Comparison of ENCODE assay signal across 37 cellular contexts in the genomic region with DNA sequence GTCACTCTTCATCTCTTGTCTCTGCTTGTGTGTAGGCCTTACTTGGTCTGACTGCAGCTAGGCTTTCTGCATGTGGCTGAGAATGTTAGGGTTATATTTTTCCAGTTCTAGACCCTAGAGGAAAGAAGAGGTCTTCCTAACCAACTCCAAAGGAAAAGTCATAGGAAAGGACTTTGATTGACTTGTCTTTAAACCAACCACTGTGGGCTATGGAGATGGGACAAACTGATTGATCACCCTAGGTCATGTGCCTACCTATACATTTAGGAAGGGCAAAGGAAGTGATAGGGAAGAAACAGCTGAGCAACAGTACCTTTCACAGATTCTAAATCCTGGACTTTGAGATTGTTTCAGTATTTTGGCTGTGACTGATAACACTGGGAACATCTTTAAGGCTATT.
"Had no signal": no experiment of that assay in that cellular context is flagged by ENCODE, and none has a peak within 500 bp of the region (broad histone marks: within the 10 kb centered on the region; RNA-seq: fewer than 3 reads in every experiment).

No MANE protein-coding gene starts in this region.

- H3K36me3 Mint-ChIP-seq: activated naive CD4-positive, alpha-beta T cell treated with anti-CD3 and anti-CD28 coated beads, Interleukin-2, amount 10 ng/mL, durations not matched to agents 7 days and 5 days; activated naive CD4-positive, alpha-beta T cell treated with anti-CD3 and anti-CD28 coated beads, Interleukin-2, amount 50 U/mL, for 24 hours; activated naive CD8-positive, alpha-beta T cell; brain had no signal

- H3K27me3 ChIP-seq: ascending aorta, cardiac muscle cell had no signal

- ATAC-seq: activated CD8-positive, alpha-beta memory T cell treated with anti-CD3 and anti-CD28 coated beads, Interleukin-2, amount 10 ng/mL, durations not matched to agents 7 days and 5 days; activated CD8-positive, alpha-beta T cell treated with anti-CD3 and anti-CD28 coated beads, Interleukin-2, amount 10 ng/mL, durations not matched to agents 7 days and 5 days; activated naive CD8-positive, alpha-beta T cell treated with anti-CD3 and anti-CD28 coated beads, Interleukin-2, amount 50 U/mL, for 24 hours had no signal

- H3K36me3 ChIP-seq: ascending aorta, cardiac muscle cell had no signal

- H3K4me3 Mint-ChIP-seq: activated B cell treated with CpG ODN at 0.5 μM for 24 hours; activated CD4-positive, alpha-beta memory T cell treated with anti-CD3 and anti-CD28 coated beads, Interleukin-2, amount 10 ng/mL, durations not matched to agents 7 days and 5 days; activated CD4-positive, alpha-beta T cell treated with anti-CD3 and anti-CD28 coated beads, Interleukin-2, amount 10 ng/mL, durations not matched to agents 7 days and 5 days; activated CD8-positive, alpha-beta memory T cell treated with anti-CD3 and anti-CD28 coated beads, Interleukin-2, amount 10 ng/mL, durations not matched to agents 7 days and 5 days; activated CD8-positive, alpha-beta T cell treated with anti-CD3 and anti-CD28 coated beads, Interleukin-2, amount 10 ng/mL, durations not matched to agents 7 days and 5 days; activated naive CD4-positive, alpha-beta T cell treated with anti-CD3 and anti-CD28 coated beads, Interleukin-2, amount 10 ng/mL, durations not matched to agents 7 days and 5 days; activated naive CD4-positive, alpha-beta T cell treated with anti-CD3 and anti-CD28 coated beads, Interleukin-2, amount 50 U/mL, for 24 hours; activated naive CD8-positive, alpha-beta T cell; activated naive CD8-positive, alpha-beta T cell treated with anti-CD3 and anti-CD28 coated beads, Interleukin-2, amount 10 ng/mL, durations not matched to agents 7 days and 5 days; activated naive CD8-positive, alpha-beta T cell treated with anti-CD3 and anti-CD28 coated beads, Interleukin-2, amount 50 U/mL, for 24 hours; activated T-cell treated with anti-CD3 and anti-CD28 coated beads, Interleukin-2, amount 50 U/mL, for 24 hours; brain; central memory CD8-positive, alpha-beta T cell; T-helper 1 cell treated with Interleukin-12 subunit alpha and Interleukin-12 subunit beta and Interleukin-4 antibody, amounts not matched to agents 30 μg/mL and 1 μg/mL, for 36 hours; T-helper 2 cell treated with Interferon-gamma antibody and Interleukin-4, amounts not matched to agents 5 μg/mL and 100 μg/mL, for 36 hours had no signal

- H3K9me3 ChIP-seq: ascending aorta had no signal

- DNase-seq: activated B cell treated with CpG ODN at 0.5 μM for 24 hours; activated CD4-positive, alpha-beta memory T cell treated with anti-CD3 and anti-CD28 coated beads, Interleukin-2, amount 10 ng/mL, durations not matched to agents 7 days and 5 days; activated CD4-positive, alpha-beta T cell treated with anti-CD3 and anti-CD28 coated beads for 48 hours; activated CD4-positive, alpha-beta T cell treated with anti-CD3 and anti-CD28 coated beads, Interleukin-2, amount 10 ng/mL, durations not matched to agents 7 days and 5 days; activated CD4-positive, alpha-beta T cell treated with anti-CD3 and anti-CD28 coated beads, Interleukin-2, amount 50 U/mL, for 48 hours; activated CD4-positive, CD25-positive, alpha-beta regulatory T cell treated with anti-CD3 and anti-CD28 coated beads, Interleukin-2, amount 50 U/mL, for 72 hours; activated CD8-positive, alpha-beta memory T cell treated with anti-CD3 and anti-CD28 coated beads for 24 hours; activated CD8-positive, alpha-beta memory T cell treated with anti-CD3 and anti-CD28 coated beads, Interleukin-2, amount 10 ng/mL, durations not matched to agents 7 days and 5 days; activated CD8-positive, alpha-beta memory T cell treated with anti-CD3 and anti-CD28 coated beads, Interleukin-2, amount 50 U/mL, for 48 hours; activated CD8-positive, alpha-beta T cell treated with anti-CD3 and anti-CD28 coated beads, Interleukin-2, amount 10 ng/mL, durations not matched to agents 7 days and 5 days; activated effector memory CD4-positive, alpha-beta T cell treated with Interleukin-2 at 50 U/mL for 16 hours; activated gamma-delta T cell; activated naive CD4-positive, alpha-beta T cell treated with anti-CD3 and anti-CD28 coated beads, Interleukin-2, amount 10 ng/mL, durations not matched to agents 7 days and 5 days; activated naive CD4-positive, alpha-beta T cell treated with Interleukin-2 at 50 U/mL for 16 hours; activated naive CD8-positive, alpha-beta T cell treated with anti-CD3 and anti-CD28 coated beads, Interleukin-2, amount 10 ng/mL, durations not matched to agents 7 days and 5 days; activated naive CD8-positive, alpha-beta T cell treated with anti-CD3 and anti-CD28 coated beads, Interleukin-2, amount 50 U/mL, for 24 hours; activated T-cell treated with anti-CD3 and anti-CD28 coated beads, Interleukin-2, amount 50 U/mL, for 24 hours; activated T-cell treated with anti-CD3 and anti-CD28 coated beads, Interleukin-2, amount 50 U/mL, for 48 hours; amygdala; anterior cingulate cortex; caudate nucleus; cerebellar nuclear complex; T-helper 1 cell; T-helper 2 cell; T-helper 9 cell had no signal

- H3K4me3 ChIP-seq: ascending aorta, cardiac muscle cell had no signal

- H3K27ac ChIP-seq: ascending aorta, cardiac muscle cell, VCaP had no signal

- H3K4me1 Mint-ChIP-seq: activated B cell treated with CpG ODN at 0.5 μM for 24 hours; activated CD4-positive, alpha-beta T cell treated with anti-CD3 and anti-CD28 coated beads, Interleukin-2, amount 10 ng/mL, durations not matched to agents 7 days and 5 days; activated naive CD4-positive, alpha-beta T cell treated with anti-CD3 and anti-CD28 coated beads, Interleukin-2, amount 10 ng/mL, durations not matched to agents 7 days and 5 days; activated naive CD4-positive, alpha-beta T cell treated with anti-CD3 and anti-CD28 coated beads, Interleukin-2, amount 50 U/mL, for 24 hours; brain; central memory CD8-positive, alpha-beta T cell had no signal

- FAIRE-seq: bronchial epithelial cell, TTC549 had no signal

- H3K27ac Mint-ChIP-seq: activated B cell treated with CpG ODN at 0.5 μM for 24 hours; activated CD4-positive, alpha-beta memory T cell treated with anti-CD3 and anti-CD28 coated beads, Interleukin-2, amount 10 ng/mL, durations not matched to agents 7 days and 5 days; activated CD4-positive, alpha-beta T cell treated with anti-CD3 and anti-CD28 coated beads, Interleukin-2, amount 10 ng/mL, durations not matched to agents 7 days and 5 days; activated CD8-positive, alpha-beta memory T cell treated with anti-CD3 and anti-CD28 coated beads, Interleukin-2, amount 10 ng/mL, durations not matched to agents 7 days and 5 days; activated CD8-positive, alpha-beta T cell treated with anti-CD3 and anti-CD28 coated beads, Interleukin-2, amount 10 ng/mL, durations not matched to agents 7 days and 5 days; activated naive CD4-positive, alpha-beta T cell treated with anti-CD3 and anti-CD28 coated beads, Interleukin-2, amount 10 ng/mL, durations not matched to agents 7 days and 5 days; activated naive CD4-positive, alpha-beta T cell treated with anti-CD3 and anti-CD28 coated beads, Interleukin-2, amount 50 U/mL, for 24 hours; activated naive CD8-positive, alpha-beta T cell; activated naive CD8-positive, alpha-beta T cell treated with anti-CD3 and anti-CD28 coated beads, Interleukin-2, amount 10 ng/mL, durations not matched to agents 7 days and 5 days; activated naive CD8-positive, alpha-beta T cell treated with anti-CD3 and anti-CD28 coated beads, Interleukin-2, amount 50 U/mL, for 24 hours; activated T-cell treated with anti-CD3 and anti-CD28 coated beads, Interleukin-2, amount 50 U/mL, for 24 hours; activated T-helper 2 cell treated with anti-CD3 and anti-CD28 coated beads, Interferon-gamma antibody, Interleukin-2, Interleukin-4, amounts not matched to agents 10 μg/mL and 5 μg/mL and 100 μg/mL, durations not matched to agents 14 hours and 24 hours and 36 hours; brain; T-helper 1 cell treated with Interleukin-12 subunit alpha and Interleukin-12 subunit beta and Interleukin-4 antibody, amounts not matched to agents 30 μg/mL and 1 μg/mL, for 36 hours; T-helper 2 cell treated with Interferon-gamma antibody and Interleukin-4, amounts not matched to agents 5 μg/mL and 100 μg/mL, for 36 hours had no signal

- H3K9me3 Mint-ChIP-seq: activated B cell treated with CpG ODN at 0.5 μM for 24 hours; activated naive CD4-positive, alpha-beta T cell treated with anti-CD3 and anti-CD28 coated beads, Interleukin-2, amount 10 ng/mL, durations not matched to agents 7 days and 5 days; activated naive CD4-positive, alpha-beta T cell treated with anti-CD3 and anti-CD28 coated beads, Interleukin-2, amount 50 U/mL, for 24 hours; activated naive CD8-positive, alpha-beta T cell treated with anti-CD3 and anti-CD28 coated beads, Interleukin-2, amount 50 U/mL, for 24 hours; activated T-cell treated with anti-CD3 and anti-CD28 coated beads, Interleukin-2, amount 50 U/mL, for 24 hours; brain; central memory CD8-positive, alpha-beta T cell had no signal

- H3K27me3 Mint-ChIP-seq: activated B cell treated with CpG ODN at 0.5 μM for 24 hours; activated CD4-positive, alpha-beta memory T cell treated with anti-CD3 and anti-CD28 coated beads, Interleukin-2, amount 10 ng/mL, durations not matched to agents 7 days and 5 days; activated CD4-positive, alpha-beta T cell treated with anti-CD3 and anti-CD28 coated beads, Interleukin-2, amount 10 ng/mL, durations not matched to agents 7 days and 5 days; activated CD8-positive, alpha-beta memory T cell treated with anti-CD3 and anti-CD28 coated beads, Interleukin-2, amount 10 ng/mL, durations not matched to agents 7 days and 5 days; activated naive CD4-positive, alpha-beta T cell treated with anti-CD3 and anti-CD28 coated beads, Interleukin-2, amount 10 ng/mL, durations not matched to agents 7 days and 5 days; activated naive CD4-positive, alpha-beta T cell treated with anti-CD3 and anti-CD28 coated beads, Interleukin-2, amount 50 U/mL, for 24 hours; activated naive CD8-positive, alpha-beta T cell; activated naive CD8-positive, alpha-beta T cell treated with anti-CD3 and anti-CD28 coated beads, Interleukin-2, amount 10 ng/mL, durations not matched to agents 7 days and 5 days; activated naive CD8-positive, alpha-beta T cell treated with anti-CD3 and anti-CD28 coated beads, Interleukin-2, amount 50 U/mL, for 24 hours; activated T-cell treated with anti-CD3 and anti-CD28 coated beads, Interleukin-2, amount 50 U/mL, for 24 hours; brain; central memory CD8-positive, alpha-beta T cell had no signal
